In genomic region chr6:167152858-167153257, GRCh38 we compare ENCODE assay signal across 1 cellular context.
TF ChIP-seq lines count a peak whose summit lies in the region.

No MANE protein-coding gene starts in this region.

TF ChIP-seq in H1, 55 proteins besides CTCF, POLR2A, EP300 and RAD21 (continued from another document):
- TF ChIP-seq CHD7 (IDR thresholded peaks at IDR 0.05; ENCODE audit: insufficient replicate concordance, low read length) (no peak), ATF3 (IDR thresholded peaks at IDR 0.05; ENCODE audit: insufficient read depth, low read depth, low read length) (no peak), CHD1 (IDR thresholded peaks at IDR 0.05; ENCODE audit: low read depth, low read length) (no peak), GTF2F1 (IDR thresholded peaks at IDR 0.05; ENCODE audit: borderline replicate concordance, low read depth, low read length) (no peak), CEBPB (IDR thresholded peaks at IDR 0.05; ENCODE audit: low read depth, low read length) (no peak), KDM1A (IDR thresholded peaks at IDR 0.05; ENCODE audit: borderline replicate concordance, low read length) (no peak), JUN (IDR thresholded peaks at IDR 0.05; ENCODE audit: low read depth, low read length) (no peak), YY1 (IDR thresholded peaks at IDR 0.05; ENCODE audit: low read depth, low read length) (no peak), ZNF274 (IDR thresholded peaks at IDR 0.05; ENCODE audit: borderline replicate concordance, extremely low read depth, low read length) (no peak), ATF2 (IDR thresholded peaks at IDR 0.05; ENCODE audit: low read length) (no peak), MAX (IDR thresholded peaks at IDR 0.05) (no peak), MAFK (IDR thresholded peaks at IDR 0.05; ENCODE audit: low read depth, low read length) (no peak)
TF ChIP-seq in H1: peak in this region for 0.
